7 cellular contexts compared by ENCODE assay signal in genomic region chr17:48068491-48068961, GRCh38.
A peak's percentile ranks its signal among the peaks of the same experiment; 100 is the strongest.
DNase-seq lines count a peak whose midpoint lies in the region; ATAC-seq and TF ChIP-seq lines count a peak whose summit lies in the region.

No MANE protein-coding gene starts in this region.

- peak overlapping the region; percentile 90 for H3K27ac Mint-ChIP-seq in nephron progenitor cell

- no peaks in the 10 kb centered on the region for H3K9me3 ChIP-seq in DND-41 (ENCODE audit: insufficient read depth, low read length, severe bottlenecking)

- peaks cover 28% of the 10 kb centered on the region for H4K20me1 ChIP-seq in DND-41 (ENCODE audit: insufficient read depth, low read length)

- no peak overlapping the region for H3K9ac ChIP-seq in DND-41 (ENCODE audit: low read depth, low read length)

- H3K27me3 ChIP-seq in DND-41 (ENCODE audit: insufficient read depth, low read length, poor library complexity), result no peaks in the 10 kb centered on the region

- H3K27ac ChIP-seq in DND-41 (ENCODE audit: low read length), result no peak overlapping the region

- no peaks in the 10 kb centered on the region for H3K9me3 Mint-ChIP-seq in nephron progenitor cell

- no peak overlapping the region for H3K4me3 ChIP-seq in DND-41 (ENCODE audit: low read depth in 1 of 2, low read length in 2 of 2)
- H3K4me3 ChIP-seq in cardiac fibroblast (replicated peaks in 1 of 2; ENCODE audit: low read depth in 2 of 2, low read length in 2 of 2), result no peak overlapping the region

- TF ChIP-seq CTCF in DND-41 (IDR thresholded peaks at IDR 0.05; ENCODE audit: borderline replicate concordance, extremely low read depth, low read length, poor library complexity, severe bottlenecking), result peak; percentile 47
- peak; percentile 53 for TF ChIP-seq CTCF in cardiac fibroblast (IDR thresholded peaks at IDR 0.05; ENCODE audit: low read depth, low read length)
- TF ChIP-seq CTCF in nephron progenitor cell (IDR thresholded peaks at IDR 0.05), result peak; percentile 33

- peaks cover 69% of the 10 kb centered on the region for H3K36me3 Mint-ChIP-seq in nephron progenitor cell (ENCODE audit: low read depth)

- ATAC-seq in DND-41 (ENCODE audit: insufficient read depth, low read depth) (peak; percentile 75), HG02678 (IDR thresholded peaks at IDR 0.05; ENCODE audit: unreplicated experiment) (no peak)

- 0 out of 2 replicates have a peak, but pooled peaks have one; percentile 5 for TF ChIP-seq RAD21 in Ishikawa (IDR thresholded peaks at IDR 0.05; ENCODE audit: low read depth)

- H3K79me2 ChIP-seq in DND-41 (ENCODE audit: insufficient read depth, low read length), result peaks cover 7% of the 10 kb centered on the region

- H3K4me2 ChIP-seq in DND-41 (ENCODE audit: insufficient read depth, low read length), result no peak overlapping the region

- no peak overlapping the region for H3K4me3 Mint-ChIP-seq in nephron progenitor cell

- no peak for TF ChIP-seq EP300 in Ishikawa (IDR thresholded peaks at IDR 0.05; ENCODE audit: borderline replicate concordance)

- H3K4me1 Mint-ChIP-seq in nephron progenitor cell, result peaks cover 18% of the 10 kb centered on the region

- no peaks in the 10 kb centered on the region for H3K4me1 ChIP-seq in DND-41 (ENCODE audit: insufficient read depth, low read length)

- peaks cover 88% of the 10 kb centered on the region for H3K36me3 ChIP-seq in DND-41 (ENCODE audit: insufficient read depth, low read length)

- H2AFZ ChIP-seq in DND-41 (ENCODE audit: low read depth, low read length), result no peak overlapping the region

- DNase-seq in DND-41, result no peak
- peak in 1 of 2 donors; percentile 77 for DNase-seq in cardiac fibroblast (ENCODE audit: low read depth in 2 of 2)
- DNase-seq in nephron progenitor cell, result no peak
- DNase-seq in NCI-H128 (lab: John Stamatoyannopoulos, UW; ENCODE audit: unreplicated experiment), result no peak
- no peak for DNase-seq in NCI-H1694 (lab: John Stamatoyannopoulos, UW)

- no peaks in the 10 kb centered on the region for H3K27me3 Mint-ChIP-seq in nephron progenitor cell (ENCODE audit: low read depth, poor library complexity)

TF ChIP-seq in Ishikawa, 13 proteins besides CTCF, POLR2A, EP300 and RAD21:
- TF ChIP-seq EGR1 (IDR thresholded peaks at IDR 0.05) (no peak), MAX (IDR thresholded peaks at IDR 0.05) (no peak), REST (IDR thresholded peaks at IDR 0.05; ENCODE audit: low read depth) (no peak), TEAD4 (IDR thresholded peaks at IDR 0.05) (no peak), ZBTB7A (IDR thresholded peaks at IDR 0.05; ENCODE audit: low read depth) (no peak), YY1 (IDR thresholded peaks at IDR 0.05; ENCODE audit: low read depth) (no peak), CREB1 (IDR thresholded peaks at IDR 0.05; ENCODE audit: low read depth) (no peak)
